In the genomic region with DNA sequence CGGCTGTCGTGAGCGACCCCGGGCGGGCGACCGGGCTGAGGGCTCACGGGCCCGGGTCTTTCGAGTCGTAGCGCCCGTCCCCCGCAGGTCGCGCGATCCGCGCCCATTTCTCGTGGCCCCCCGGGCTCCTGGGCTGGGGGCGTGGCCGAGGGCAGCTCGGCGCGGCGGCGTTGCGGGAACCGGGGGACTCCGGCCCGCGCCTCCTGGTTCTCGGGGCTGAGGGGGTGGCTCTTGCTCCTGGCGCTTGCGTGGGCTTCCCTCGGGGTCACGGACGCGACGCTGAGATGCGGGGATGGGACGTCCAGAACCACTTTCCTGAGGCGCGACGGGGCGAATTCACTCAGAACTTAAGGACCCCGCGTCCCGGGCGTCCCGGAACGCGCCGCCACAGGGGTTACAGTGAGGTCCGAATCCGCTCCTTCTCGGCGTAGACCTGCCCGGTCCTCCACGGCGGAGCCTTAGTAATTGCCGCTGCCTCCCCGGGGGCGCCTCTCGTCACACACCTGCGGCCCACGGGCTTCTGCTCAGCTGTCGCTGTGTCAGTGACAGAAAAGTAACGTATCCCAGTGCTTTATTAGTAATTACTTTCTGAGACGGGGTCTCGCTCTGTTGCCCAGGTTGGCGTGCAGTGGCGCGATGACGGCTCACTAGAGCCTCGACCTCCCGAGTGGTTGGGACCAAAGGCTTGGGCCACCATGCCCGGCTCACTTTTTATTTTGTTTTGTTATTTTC, we compare ENCODE assay signal across 8 cellular contexts. TPM values are rescaled to one million over a fixed set of nuclear protein-coding genes. Genes with fewer than 3 reads are reported as not detected.
DNase-seq lines count a peak whose midpoint lies in the region; ATAC-seq and TF ChIP-seq lines count a peak whose summit lies in the region.

No MANE protein-coding gene starts in this region.

- TSS peak; percentile 25 for BruUV-seq in MCF 10A (replicated peaks; lab: Mats Ljungman, UMichigan)

- POLR2A ChIA-PET in MCF 10A (lab: Yijun Ruan, JAX) = interaction anchor here (0.6 to 3.3 kb wide), 12 partner anchors 10 to 810 kb away, joined by 3 to 16 read pairs (median 4); a partner anchor contains a TSS

- CTCF ChIA-PET in MCF 10A (lab: Yijun Ruan, JAX) = interaction anchor here (0.6 to 2.5 kb wide), 10 partner anchors 9 to 835 kb away, joined by 3 to 9 read pairs (median 3); no protein-coding TSS in a partner anchor

- no peaks in the 10 kb centered on the region for H3K36me3 ChIP-seq in RWPE2 (ENCODE audit: low read depth)

- H3K4me3 Mint-ChIP-seq in MCF 10A (ENCODE audit: unreplicated experiment) = peak overlapping the region; percentile 75

- intact Hi-C loops in MCF 10A (cut with micrococcal nuclease) = loop anchor here (5.0 kb wide), 1 partner anchor 52 kb away; no protein-coding TSS in a partner anchor
- intact Hi-C loops in left colon (cut with DNase I, micrococcal nuclease) = no loop called here

- peaks cover 4% of the 10 kb centered on the region for H3K4me1 ChIP-seq in RWPE2 (ENCODE audit: insufficient read depth, poor library complexity, severe bottlenecking)

- H3K27ac Mint-ChIP-seq in MCF 10A (ENCODE audit: low read depth, unreplicated experiment) = peak overlapping the region; percentile 70

- DNase-seq in NCI-H748 (lab: John Stamatoyannopoulos, UW; ENCODE audit: unreplicated experiment) = peak; percentile 48
- DNase-seq in NCI-H748 treated with DMSO at 0.1 percent for 48 hours (lab: John Stamatoyannopoulos, UW) = no peak
- no peak for DNase-seq in RWPE2 (ENCODE audit: low spot score)
- no peak for DNase-seq in MCF 10A (ENCODE audit: unreplicated experiment)
- DNase-seq in left colon = peak; percentile 34 to 57
- peak; percentile 31 for DNase-seq in stimulated activated CD8-positive, alpha-beta memory T cell treated with anti-CD3 and anti-CD28 coated beads, Interleukin-12 subunit alpha, Interleukin-12 subunit beta, amount 100 ng/mL, for 4 hours (ENCODE audit: low read depth)
- DNase-seq in NCI-H2029 treated with DMSO at 0.1 percent for 48 hours (lab: John Stamatoyannopoulos, UW) = no peak

- H3K27me3 Mint-ChIP-seq in MCF 10A (ENCODE audit: insufficient read depth, unreplicated experiment) = no peaks in the 10 kb centered on the region

- no peaks in the 10 kb centered on the region for H3K9me3 ChIP-seq in RWPE2 (ENCODE audit: severe bottlenecking)

- H3K9me3 Mint-ChIP-seq in MCF 10A (ENCODE audit: unreplicated experiment) = no peaks in the 10 kb centered on the region

- H3K27me3 ChIP-seq in RWPE2 (ENCODE audit: insufficient read depth, poor library complexity, severe bottlenecking) = no peaks in the 10 kb centered on the region

- no peaks in the 10 kb centered on the region for H3K36me3 Mint-ChIP-seq in MCF 10A (ENCODE audit: insufficient read depth, unreplicated experiment)

- TF ChIP-seq CTCF in RWPE2 (IDR thresholded peaks at IDR 0.05; ENCODE audit: poor library complexity, severe bottlenecking) = no peak
- TF ChIP-seq CTCF in MCF 10A (IDR thresholded peaks at IDR 0.05; ENCODE audit: unreplicated experiment) = no peak

- H3K27ac ChIP-seq in RWPE2 (ENCODE audit: poor library complexity, severe bottlenecking) = peak overlapping the region; percentile 46

- H3K4me1 Mint-ChIP-seq in MCF 10A (ENCODE audit: insufficient read depth, unreplicated experiment) = peaks cover 9% of the 10 kb centered on the region

- peak overlapping the region; percentile 81 for H3K4me3 ChIP-seq in RWPE2 (ENCODE audit: severe bottlenecking)

- ATAC-seq in HG02884 (IDR thresholded peaks at IDR 0.05; ENCODE audit: unreplicated experiment) (peak; percentile 19), RWPE2 (ENCODE audit: low read depth) (no peak; the same call in 2 of the 3 replicates), left colon (peak; percentile 23)

RNA-seq across cellular contexts. Expression of a gene that starts 0.6 kb away (rescaled TPM):
- total RNA-seq in MCF 10A (2022) (52.4 and 54.8 TPM in 2 replicates), left colon (10 to 100 TPM; 28.2 to 38.2 TPM)

RNA-seq across cellular contexts. Expression of a gene that starts 21.3 kb away (rescaled TPM):
- total RNA-seq in MCF 10A (2022) (44.1 and 72.3 TPM in 2 replicates), left colon (10 to 100 TPM; 19.7 to 31.8 TPM)

RNA-seq across cellular contexts. Expression of a gene that starts 55.9 kb away (rescaled TPM):
- total RNA-seq in MCF 10A (2022) (21.7 and 28.2 TPM in 2 replicates), left colon (10 to 100 TPM; 18.0 to 29.8 TPM)

Comparison
In these comparisons a context has a peak if more than half of its experiments do, and no peak if none do; other contexts are left out.
1. DNase-seq: peak in NCI-H748 (single experiment), left colon (2 of 2) and stimulated activated CD8-positive, alpha-beta memory T cell treated with anti-CD3 and anti-CD28 coated beads, Interleukin-12 subunit alpha, Interleukin-12 subunit beta, amount 100 ng/mL, for 4 hours (single experiment); none in NCI-H748 treated with DMSO at 0.1 percent for 48 hours (single experiment), RWPE2 (single experiment), MCF 10A (single experiment) and NCI-H2029 treated with DMSO at 0.1 percent for 48 hours (single experiment).